ENCODE assay signal across 22 cellular contexts in the genomic region with DNA sequence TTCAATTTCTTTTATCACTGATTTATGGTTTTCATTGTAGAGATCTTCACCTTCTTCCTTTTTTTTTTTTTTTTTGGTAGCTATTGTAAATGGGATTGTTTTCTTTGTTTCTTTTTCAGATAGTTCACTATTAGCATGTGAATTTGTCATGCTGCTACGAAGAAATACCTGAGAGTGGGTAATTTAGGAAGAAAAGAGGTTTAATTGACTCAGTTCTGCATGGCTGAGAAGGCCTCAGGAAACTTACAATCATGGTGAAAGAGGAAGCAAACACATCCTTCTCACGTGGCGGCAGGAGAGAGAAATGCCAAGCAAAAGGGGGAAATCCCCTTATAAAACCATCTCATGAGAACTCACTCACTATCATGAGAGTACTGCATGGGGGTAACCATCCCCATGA.
"Had no signal": no experiment of that assay in that cellular context is flagged by ENCODE, and none has a peak within 500 bp of the region (broad histone marks: within the 10 kb centered on the region; RNA-seq: fewer than 3 reads in every experiment).

No MANE protein-coding gene starts in this region.

- H3K4me3 ChIP-seq: hepatocyte, mucosa of descending colon, spleen, testis, tibial nerve, upper lobe of right lung, vagina had no signal

- H3K4me1 ChIP-seq: foreskin keratinocyte, spleen, testis, tibial nerve, upper lobe of right lung, vagina had no signal

- DNase-seq: dermis blood vessel endothelial cell; erythroblast; foreskin keratinocyte; head of caudate nucleus; islet precursor cell; mammary epithelial cell; mucosa of descending colon; naive thymus-derived CD8-positive, alpha-beta T cell; posterior cingulate gyrus; spleen; stimulated activated CD4-positive, alpha-beta T cell treated with anti-CD3 and anti-CD28 coated beads, Interleukin-15, amount 100 ng/mL, for 24 hours; stimulated activated CD4-positive, alpha-beta T cell treated with anti-CD3 and anti-CD28 coated beads, Interleukin-1b, Interleukin-23, amount 100 ng/mL, for 48 hours; stimulated activated CD4-positive, alpha-beta T cell treated with anti-CD3 and anti-CD28 coated beads, Interleukin-4, amount 100 ng/mL, for 24 hours; stimulated activated naive CD8-positive, alpha-beta T cell treated with anti-CD3 and anti-CD28 coated beads, Interleukin-15, amount 100 ng/mL, for 72 hours; testis; upper lobe of right lung had no signal

- H3K4me3 Mint-ChIP-seq: naive thymus-derived CD8-positive, alpha-beta T cell; stimulated activated memory B cell treated with anti-CD40 and anti-IgM and Interleukin-4, amounts not matched to agents 10 μg/mL and 1 μg/mL and 100 μg/mL, for 72 hours; stimulated activated naive CD8-positive, alpha-beta T cell treated with anti-CD3 and anti-CD28 coated beads, Interleukin-15, amount 100 ng/mL, for 72 hours had no signal

- H3K36me3 Mint-ChIP-seq: stimulated activated memory B cell treated with anti-CD40 and anti-IgM and Interleukin-4, amounts not matched to agents 10 μg/mL and 1 μg/mL and 100 μg/mL, for 72 hours had no signal

- H3K4me1 Mint-ChIP-seq: naive thymus-derived CD8-positive, alpha-beta T cell; stimulated activated memory B cell treated with anti-CD40 and anti-IgM and Interleukin-4, amounts not matched to agents 10 μg/mL and 1 μg/mL and 100 μg/mL, for 72 hours; stimulated activated naive CD8-positive, alpha-beta T cell treated with anti-CD3 and anti-CD28 coated beads, Interleukin-15, amount 100 ng/mL, for 72 hours had no signal

- ATAC-seq: foreskin keratinocyte; left lobe of liver; mucosa of descending colon; naive thymus-derived CD8-positive, alpha-beta T cell; sciatic nerve; stimulated activated memory B cell treated with anti-CD40 and anti-IgM and Interleukin-4, amounts not matched to agents 10 μg/mL and 1 μg/mL and 100 μg/mL, for 72 hours; stimulated activated naive CD8-positive, alpha-beta T cell treated with anti-CD3 and anti-CD28 coated beads, Interleukin-15, amount 100 ng/mL, for 72 hours; upper lobe of right lung had no signal

- H3K27me3 ChIP-seq: foreskin keratinocyte, hepatocyte, spleen, testis, tibial nerve, upper lobe of right lung, vagina had no signal

- H3K9me3 ChIP-seq: mucosa of descending colon, testis had no signal

- H3K27ac Mint-ChIP-seq: naive thymus-derived CD8-positive, alpha-beta T cell; stimulated activated memory B cell treated with anti-CD40 and anti-IgM and Interleukin-4, amounts not matched to agents 10 μg/mL and 1 μg/mL and 100 μg/mL, for 72 hours; stimulated activated naive CD8-positive, alpha-beta T cell treated with anti-CD3 and anti-CD28 coated beads, Interleukin-15, amount 100 ng/mL, for 72 hours had no signal

- H3K36me3 ChIP-seq: spleen, tibial nerve, upper lobe of right lung, vagina had no signal

- H3K27ac ChIP-seq: foreskin keratinocyte, hepatocyte, spleen, testis, tibial nerve, upper lobe of right lung, vagina had no signal
